Comparison of ENCODE assay signal across 30 cellular contexts in the genomic region with DNA sequence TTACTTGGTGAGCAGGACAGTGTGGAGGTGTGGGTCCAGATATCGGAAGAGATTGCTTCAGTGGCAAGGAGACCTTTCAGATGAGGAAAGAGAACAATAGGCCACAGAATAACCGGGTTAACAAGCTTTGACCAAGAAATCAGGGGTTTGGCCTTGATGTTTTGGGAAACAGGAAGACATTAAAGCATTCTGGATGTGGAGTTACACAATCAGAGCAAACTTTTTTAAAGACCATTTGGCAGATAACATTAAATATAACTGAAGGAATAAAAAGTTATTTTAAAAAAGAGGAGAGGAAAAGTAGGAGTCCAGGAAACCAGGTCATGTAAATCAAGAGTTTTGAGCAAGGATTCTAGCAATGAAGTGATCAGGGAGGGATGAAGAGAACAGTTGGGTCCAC.
"Had no signal": no experiment of that assay in that cellular context is flagged by ENCODE, and none has a peak within 500 bp of the region (broad histone marks: within the 10 kb centered on the region; RNA-seq: fewer than 3 reads in every experiment).

No MANE protein-coding gene starts in this region.

- H3K27me3 Mint-ChIP-seq: activated CD4-positive, alpha-beta memory T cell treated with anti-CD3 and anti-CD28 coated beads, Interleukin-2, amount 10 ng/mL, durations not matched to agents 7 days and 5 days; activated CD4-positive, alpha-beta T cell treated with anti-CD3 and anti-CD28 coated beads, Interleukin-2, amount 10 ng/mL, durations not matched to agents 7 days and 5 days; activated naive CD4-positive, alpha-beta T cell treated with anti-CD3 and anti-CD28 coated beads, Interleukin-2, amount 10 ng/mL, durations not matched to agents 7 days and 5 days; activated naive CD8-positive, alpha-beta T cell treated with anti-CD3 and anti-CD28 coated beads, Interleukin-2, amount 10 ng/mL, durations not matched to agents 7 days and 5 days; activated T-cell treated with anti-CD3 and anti-CD28 coated beads, Interleukin-2, amount 50 U/mL, for 24 hours had no signal

- DNase-seq: activated CD4-positive, alpha-beta memory T cell treated with anti-CD3 and anti-CD28 coated beads, Interleukin-2, amount 10 ng/mL, durations not matched to agents 7 days and 5 days; activated CD4-positive, alpha-beta T cell treated with anti-CD3 and anti-CD28 coated beads for 1 hour; activated CD4-positive, alpha-beta T cell treated with anti-CD3 and anti-CD28 coated beads for 4 hours; activated CD4-positive, alpha-beta T cell treated with anti-CD3 and anti-CD28 coated beads, Interleukin-2, amount 10 ng/mL, durations not matched to agents 7 days and 5 days; activated CD4-positive, alpha-beta T cell treated with anti-CD3 and anti-CD28 coated beads, Interleukin-2, amount 50 U/mL, for 4 hours; activated CD8-positive, alpha-beta memory T cell treated with anti-CD3 and anti-CD28 coated beads, Interleukin-2, amount 50 U/mL, for 48 hours; activated gamma-delta T cell; activated naive CD4-positive, alpha-beta T cell; activated naive CD4-positive, alpha-beta T cell treated with anti-CD3 and anti-CD28 coated beads, Interleukin-2, amount 10 ng/mL, durations not matched to agents 7 days and 5 days; activated naive CD8-positive, alpha-beta T cell treated with anti-CD3 and anti-CD28 coated beads, Interleukin-2, amount 10 ng/mL, durations not matched to agents 7 days and 5 days; activated T-cell treated with anti-CD3 and anti-CD28 coated beads for 4 hours; activated T-cell treated with anti-CD3 and anti-CD28 coated beads, Interleukin-2, amount 50 U/mL, for 24 hours; activated T-cell treated with anti-CD3 and anti-CD28 coated beads, Interleukin-2, amount 50 U/mL, for 72 hours; effector CD8-positive, alpha-beta T cell; foreskin fibroblast; head of caudate nucleus; hippocampal formation; T1000 had no signal

- H3K9me3 ChIP-seq: ascending aorta, breast epithelium had no signal

- H3K4me1 ChIP-seq: ascending aorta, breast epithelium had no signal

- H3K27ac ChIP-seq: ascending aorta, breast epithelium, coronary artery had no signal

- FAIRE-seq: endometrium, frontal cortex had no signal

- H3K4me3 Mint-ChIP-seq: activated CD4-positive, alpha-beta memory T cell treated with anti-CD3 and anti-CD28 coated beads, Interleukin-2, amount 10 ng/mL, durations not matched to agents 7 days and 5 days; activated CD4-positive, alpha-beta T cell treated with anti-CD3 and anti-CD28 coated beads, Interleukin-2, amount 10 ng/mL, durations not matched to agents 7 days and 5 days; activated naive CD4-positive, alpha-beta T cell treated with anti-CD3 and anti-CD28 coated beads, Interleukin-2, amount 10 ng/mL, durations not matched to agents 7 days and 5 days; activated naive CD8-positive, alpha-beta T cell treated with anti-CD3 and anti-CD28 coated beads, Interleukin-2, amount 10 ng/mL, durations not matched to agents 7 days and 5 days; activated T-cell treated with anti-CD3 and anti-CD28 coated beads, Interleukin-2, amount 50 U/mL, for 24 hours; activated T-cell treated with anti-CD3 and anti-CD28 coated beads, Interleukin-2, amount 50 U/mL, for 72 hours; brain; central memory CD8-positive, alpha-beta T cell; dendritic cell treated with granulocyte-macrophage colony-stimulating factor and Interleukin-4, amounts not matched to agents 40 ng/mL and 50 ng/mL, for 4 days; T-helper 1 cell treated with Interleukin-12 subunit alpha and Interleukin-12 subunit beta and Interleukin-4 antibody, amounts not matched to agents 30 μg/mL and 1 μg/mL, for 36 hours; T-helper 2 cell treated with Interferon-gamma antibody and Interleukin-4, amounts not matched to agents 5 μg/mL and 100 μg/mL, for 36 hours had no signal

- ATAC-seq: activated naive CD4-positive, alpha-beta T cell treated with anti-CD3 and anti-CD28 coated beads, Interleukin-2, amount 50 U/mL, for 72 hours; activated T-cell treated with anti-CD3 and anti-CD28 coated beads, Interleukin-2, amount 50 U/mL, for 72 hours; esophagus mucosa had no signal

- H3K9me3 Mint-ChIP-seq: activated CD4-positive, alpha-beta memory T cell treated with anti-CD3 and anti-CD28 coated beads, Interleukin-2, amount 10 ng/mL, durations not matched to agents 7 days and 5 days; activated CD4-positive, alpha-beta T cell treated with anti-CD3 and anti-CD28 coated beads, Interleukin-2, amount 10 ng/mL, durations not matched to agents 7 days and 5 days; activated naive CD4-positive, alpha-beta T cell treated with anti-CD3 and anti-CD28 coated beads, Interleukin-2, amount 10 ng/mL, durations not matched to agents 7 days and 5 days; activated naive CD4-positive, alpha-beta T cell treated with anti-CD3 and anti-CD28 coated beads, Interleukin-2, amount 50 U/mL, for 72 hours; activated naive CD8-positive, alpha-beta T cell treated with anti-CD3 and anti-CD28 coated beads, Interleukin-2, amount 10 ng/mL, durations not matched to agents 7 days and 5 days; activated T-cell treated with anti-CD3 and anti-CD28 coated beads, Interleukin-2, amount 50 U/mL, for 24 hours; activated T-cell treated with anti-CD3 and anti-CD28 coated beads, Interleukin-2, amount 50 U/mL, for 72 hours; brain; central memory CD8-positive, alpha-beta T cell; dendritic cell treated with granulocyte-macrophage colony-stimulating factor and Interleukin-4, amounts not matched to agents 40 ng/mL and 50 ng/mL, for 4 days; T-helper 1 cell treated with Interleukin-12 subunit alpha and Interleukin-12 subunit beta and Interleukin-4 antibody, amounts not matched to agents 30 μg/mL and 1 μg/mL, for 36 hours; T-helper 2 cell treated with Interferon-gamma antibody and Interleukin-4, amounts not matched to agents 5 μg/mL and 100 μg/mL, for 36 hours had no signal

- H3K36me3 Mint-ChIP-seq: brain had no signal

- H3K27me3 ChIP-seq: ascending aorta, breast epithelium had no signal

- H3K36me3 ChIP-seq: ascending aorta, breast epithelium had no signal

- H3K4me1 Mint-ChIP-seq: brain; central memory CD8-positive, alpha-beta T cell had no signal

- H3K4me3 ChIP-seq: ascending aorta, breast epithelium, coronary artery had no signal

- H3K27ac Mint-ChIP-seq: activated CD4-positive, alpha-beta memory T cell treated with anti-CD3 and anti-CD28 coated beads, Interleukin-2, amount 10 ng/mL, durations not matched to agents 7 days and 5 days; activated CD4-positive, alpha-beta T cell treated with anti-CD3 and anti-CD28 coated beads, Interleukin-2, amount 10 ng/mL, durations not matched to agents 7 days and 5 days; activated naive CD4-positive, alpha-beta T cell treated with anti-CD3 and anti-CD28 coated beads, Interleukin-2, amount 10 ng/mL, durations not matched to agents 7 days and 5 days; activated naive CD8-positive, alpha-beta T cell treated with anti-CD3 and anti-CD28 coated beads, Interleukin-2, amount 10 ng/mL, durations not matched to agents 7 days and 5 days; activated T-cell treated with anti-CD3 and anti-CD28 coated beads, Interleukin-2, amount 50 U/mL, for 24 hours; activated T-cell treated with anti-CD3 and anti-CD28 coated beads, Interleukin-2, amount 50 U/mL, for 72 hours; brain; dendritic cell treated with granulocyte-macrophage colony-stimulating factor and Interleukin-4, amounts not matched to agents 40 ng/mL and 50 ng/mL, for 4 days; T-helper 1 cell treated with Interleukin-12 subunit alpha and Interleukin-12 subunit beta and Interleukin-4 antibody, amounts not matched to agents 30 μg/mL and 1 μg/mL, for 36 hours; T-helper 2 cell treated with Interferon-gamma antibody and Interleukin-4, amounts not matched to agents 5 μg/mL and 100 μg/mL, for 36 hours had no signal
